13 cellular contexts compared by ENCODE assay signal in genomic region chr13:30147380-30147779, GRCh38.
DNase-seq lines count a peak whose midpoint lies in the region; ATAC-seq and TF ChIP-seq lines count a peak whose summit lies in the region.
"Had no signal": no experiment of that assay in that cellular context is flagged by ENCODE, and none has a peak within 500 bp of the region (broad histone marks: within the 10 kb centered on the region; RNA-seq: fewer than 3 reads in every experiment).

No MANE protein-coding gene starts in this region.

- H3K4me1 ChIP-seq in BLaER1 = peaks cover 98% of the 10 kb centered on the region
- H3K4me1 ChIP-seq in suprapubic skin = peaks cover 12% of the 10 kb centered on the region
- peaks cover 11% of the 10 kb centered on the region for H3K4me1 ChIP-seq in GM23248 (ENCODE audit: insufficient read depth)
- H3K4me1 ChIP-seq: prostate gland had no signal

- TF ChIP-seq POLR2A in suprapubic skin (IDR thresholded peaks at IDR 0.05) = no peak

- WGBS in suprapubic skin = 94% methylated on average over 1 of the region's 1 CpG
- 92 to 100% methylated on average over 1 of the region's 1 CpG for WGBS in GM23248 (ENCODE audit: low coverage in 1 of 2, low lambda C conversion rate in 2 of 2, missing lambda C conversion rate in 2 of 2), 2 experiments

- no peaks in the 10 kb centered on the region for H3K27me3 Mint-ChIP-seq in T-helper 1 cell treated with Interleukin-12 subunit alpha and Interleukin-12 subunit beta and Interleukin-4 antibody, amounts not matched to agents 30 μg/mL and 1 μg/mL, for 36 hours (ENCODE audit: low read depth)
- H3K27me3 Mint-ChIP-seq in effector memory CD8-positive, alpha-beta T cell = no peaks in the 10 kb centered on the region

- H3K79me2 ChIP-seq in GM23248 (ENCODE audit: insufficient read depth) = no peaks in the 10 kb centered on the region

- no peak overlapping the region; the same call in 1 of the 2 replicates for H3K9ac ChIP-seq in BLaER1
- H3K9ac ChIP-seq in GM23248 = no peak overlapping the region

- H3K27ac ChIP-seq in BLaER1 (peak overlapping the region; percentile 64), suprapubic skin (no peak overlapping the region), GM23248 (no peak overlapping the region)
- H3K27ac ChIP-seq: prostate gland had no signal

- H3K36me3 Mint-ChIP-seq in T-helper 1 cell treated with Interleukin-12 subunit alpha and Interleukin-12 subunit beta and Interleukin-4 antibody, amounts not matched to agents 30 μg/mL and 1 μg/mL, for 36 hours (ENCODE audit: low read depth) = peaks cover 15% of the 10 kb centered on the region
- H3K36me3 Mint-ChIP-seq in effector memory CD8-positive, alpha-beta T cell (ENCODE audit: insufficient read depth) = peaks cover 17% of the 10 kb centered on the region

- H3F3A ChIP-seq in GM23248 (ENCODE audit: insufficient read depth) = peaks cover 14% of the 10 kb centered on the region

- H3K4me1 Mint-ChIP-seq in T-helper 1 cell treated with Interleukin-12 subunit alpha and Interleukin-12 subunit beta and Interleukin-4 antibody, amounts not matched to agents 30 μg/mL and 1 μg/mL, for 36 hours (ENCODE audit: low read depth) = peaks cover 87% of the 10 kb centered on the region
- peaks cover 80 to 85% of the 10 kb centered on the region in 2 donors for H3K4me1 Mint-ChIP-seq in effector memory CD8-positive, alpha-beta T cell (ENCODE audit: low read depth in 2 of 2)

- H3K27me3 ChIP-seq in BLaER1 (no peaks in the 10 kb centered on the region), GM06990 (replicated peaks; ENCODE audit: control insufficient read depth, insufficient read depth, low read length) (no peaks in the 10 kb centered on the region), suprapubic skin (no peaks in the 10 kb centered on the region), GM23248 (replicated peaks; ENCODE audit: insufficient read depth) (no peaks in the 10 kb centered on the region)

- H3K9me3 ChIP-seq in BLaER1 (peaks cover 10% of the 10 kb centered on the region), suprapubic skin (no peaks in the 10 kb centered on the region), GM23248 (ENCODE audit: low read depth) (no peaks in the 10 kb centered on the region)
- H3K9me3 ChIP-seq: prostate gland had no signal

- ATAC-seq in effector memory CD8-positive, alpha-beta T cell (replicated peaks) = no peak
- ATAC-seq in HG03342 (IDR thresholded peaks at IDR 0.05; ENCODE audit: unreplicated experiment) = no peak

- no peak for DNase-seq in GM06990 (ENCODE audit: extremely low read depth, insufficient read length)
- DNase-seq in effector memory CD8-positive, alpha-beta T cell = no peak
- no peak for DNase-seq in suprapubic skin (ENCODE audit: low spot score in 2 of 2)
- DNase-seq in EL = no peak
- no peak for DNase-seq in GM23248
- DNase-seq: DMS153, erythroblast, left cardiac atrium, NCI-H1105 treated with DMSO at 0.1 percent for 48 hours had no signal

- no peak overlapping the region for H3K4me3 ChIP-seq in BLaER1
- no peak overlapping the region for H3K4me3 ChIP-seq in GM06990 (replicated peaks; ENCODE audit: low read depth, low read length)
- no peak overlapping the region for H3K4me3 ChIP-seq in suprapubic skin
- H3K4me3 ChIP-seq in GM23248 = no peak overlapping the region
- H3K4me3 ChIP-seq: prostate gland had no signal

- TF ChIP-seq CTCF in GM06990 (IDR thresholded peaks at IDR 0.05; ENCODE audit: insufficient read depth, low read length, poor library complexity, severe bottlenecking) (peak; percentile 19), suprapubic skin (IDR thresholded peaks at IDR 0.05) (no peak)

- H3K4me2 ChIP-seq in BLaER1 (peak overlapping the region; percentile 69), GM23248 (ENCODE audit: unreplicated experiment) (no peak overlapping the region)

- H3K36me3 ChIP-seq in BLaER1 (no peaks in the 10 kb centered on the region), GM06990 (ENCODE audit: control insufficient read depth, insufficient read depth, low read length) (no peaks in the 10 kb centered on the region), suprapubic skin (no peaks in the 10 kb centered on the region), GM23248 (ENCODE audit: low read depth) (no peaks in the 10 kb centered on the region)
- H3K36me3 ChIP-seq: prostate gland had no signal

- no peaks in the 10 kb centered on the region for H4K20me1 ChIP-seq in BLaER1
- no peaks in the 10 kb centered on the region for H4K20me1 ChIP-seq in GM23248 (ENCODE audit: insufficient read depth)

- H3K4me3 Mint-ChIP-seq in T-helper 1 cell treated with Interleukin-12 subunit alpha and Interleukin-12 subunit beta and Interleukin-4 antibody, amounts not matched to agents 30 μg/mL and 1 μg/mL, for 36 hours = no peak overlapping the region
- peak overlapping the region; percentile 64 to 73 for H3K4me3 Mint-ChIP-seq in effector memory CD8-positive, alpha-beta T cell

- peaks cover 11% of the 10 kb centered on the region for H3K9me3 Mint-ChIP-seq in T-helper 1 cell treated with Interleukin-12 subunit alpha and Interleukin-12 subunit beta and Interleukin-4 antibody, amounts not matched to agents 30 μg/mL and 1 μg/mL, for 36 hours
- H3K9me3 Mint-ChIP-seq in effector memory CD8-positive, alpha-beta T cell = peaks cover 4 to 7% of the 10 kb centered on the region in 2 donors

- no peak overlapping the region for H2AFZ ChIP-seq in GM23248

- H3K9me2 ChIP-seq in GM23248 (ENCODE audit: insufficient read depth) = no peaks in the 10 kb centered on the region

- peak overlapping the region; percentile 87 for H3K27ac Mint-ChIP-seq in T-helper 1 cell treated with Interleukin-12 subunit alpha and Interleukin-12 subunit beta and Interleukin-4 antibody, amounts not matched to agents 30 μg/mL and 1 μg/mL, for 36 hours
- peak overlapping the region; percentile 92 to 98 for H3K27ac Mint-ChIP-seq in effector memory CD8-positive, alpha-beta T cell

- in situ Hi-C loops in GM23248 (cut with MboI) = no loop called here

- TF ChIP-seq EP300 in suprapubic skin (IDR thresholded peaks at IDR 0.05) = no peak
